8 cellular contexts compared by ENCODE assay signal in genomic region chr6:16128759-16129622, GRCh38. TPM values are rescaled to one million over a fixed set of nuclear protein-coding genes. Genes with fewer than 3 reads are reported as not detected.
DNase-seq lines count a peak whose midpoint lies in the region; ATAC-seq and TF ChIP-seq lines count a peak whose summit lies in the region.

MYLIP (plus strand) TSS chr6:16129086; CDS start chr6:16129323, 237 bp downstream.

- intact Hi-C loops in breast epithelium (cut with DNase I; ENCODE audit: low total_unique reads) = no loop called here

- H3K9me3 ChIP-seq in breast epithelium (no peaks in the 10 kb centered on the region), iPS-20b (ENCODE audit: insufficient read depth, low read depth, low read length) (no peaks in the 10 kb centered on the region)

- peak; percentile 99 for TF ChIP-seq POLR2A in breast epithelium (IDR thresholded peaks at IDR 0.05)

- peak within 1 kb of the TSS; percentile 94 to 100 (median 98) for H3K4me3 ChIP-seq in breast epithelium
- peak within 1 kb of the TSS; percentile 77 for H3K4me3 ChIP-seq in iPS-20b (ENCODE audit: low read length)
- peak within 1 kb of the TSS; percentile 55 to 95 (median 90) for H3K4me3 ChIP-seq in skin epidermis

- ATAC-seq in GM18907 (IDR thresholded peaks at IDR 0.05; ENCODE audit: unreplicated experiment) = peak; percentile 81
- ATAC-seq in HG03139 (IDR thresholded peaks at IDR 0.05; ENCODE audit: unreplicated experiment) = peak; percentile 65

- peak within 1 kb of the TSS; percentile 61 for H3K27ac ChIP-seq in VCaP
- peak within 1 kb of the TSS; percentile 97 to 99 for H3K27ac ChIP-seq in breast epithelium
- no peak within 1 kb of the TSS for H3K27ac ChIP-seq in iPS-20b (ENCODE audit: low read length)
- H3K27ac ChIP-seq in skin epidermis = peak within 1 kb of the TSS; percentile 87 to 98 (median 95)

- H3K27me3 ChIP-seq in breast epithelium (no peaks in the 10 kb centered on the region), iPS-20b (ENCODE audit: insufficient read depth, low read length) (peaks cover 6% of the 10 kb centered on the region; the same call in 1 of the 2 replicates)

- H3K4me1 ChIP-seq in breast epithelium = peaks cover 0 to 4% of the 10 kb centered on the region in 2 donors
- peaks cover 23% of the 10 kb centered on the region; the same call in 1 of the 2 replicates for H3K4me1 ChIP-seq in iPS-20b (ENCODE audit: insufficient read depth, low read length)

- TF ChIP-seq CTCF in VCaP (conservative IDR thresholded peaks at IDR 0.05) (peak; percentile 53), breast epithelium (IDR thresholded peaks at IDR 0.05) (peak; percentile 44 to 81 (median 49))

- peak within 1 kb of the TSS; percentile 78 for H3K9ac ChIP-seq in iPS-20b (ENCODE audit: low read depth, low read length)

- no peaks in the 10 kb centered on the region for H3K36me3 ChIP-seq in breast epithelium
- H3K36me3 ChIP-seq in iPS-20b (ENCODE audit: insufficient read depth, low read depth, low read length) = peaks cover 37% of the 10 kb centered on the region

- DNase-seq in AG08396 (ENCODE audit: low spot score) (peak; percentile 98), NCI-H2196 treated with DMSO at 0.1 percent for 48 hours (lab: John Stamatoyannopoulos, UW; ENCODE audit: unreplicated experiment) (peak; percentile 94), breast epithelium (ENCODE audit: low spot score in 2 of 2) (peak; percentile 97 to 99)

RNA-seq across cellular contexts. Expression of gene MYLIP, which starts in this region (rescaled TPM):
- 10 to 100 TPM; 47.2 to 63.0 (median 59.6) TPM for total RNA-seq in breast epithelium
